In the genomic region with DNA sequence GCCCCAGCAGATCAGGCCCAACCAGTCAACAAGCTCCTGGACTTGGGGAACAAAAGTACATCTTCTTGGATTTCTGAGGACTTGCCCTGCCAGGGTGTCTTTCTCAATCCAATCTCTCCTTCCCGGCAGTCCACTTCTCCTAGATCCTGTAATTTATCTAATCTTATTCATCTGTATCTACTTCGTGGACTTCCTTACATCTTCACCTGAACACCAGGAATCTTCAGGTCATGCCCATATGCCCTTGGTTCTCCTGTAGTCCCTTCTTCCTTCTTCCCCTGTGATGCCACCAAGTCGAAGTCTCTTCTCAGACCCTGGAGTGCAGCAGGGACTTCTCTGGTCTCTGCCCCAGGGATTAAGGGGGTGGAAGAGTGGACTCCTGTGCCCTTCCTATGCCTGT, we compare ENCODE assay signal across 17 cellular contexts.
DNase-seq lines count a peak whose midpoint lies in the region; ATAC-seq and TF ChIP-seq lines count a peak whose summit lies in the region.
"Had no signal": no experiment of that assay in that cellular context is flagged by ENCODE, and none has a peak within 500 bp of the region (broad histone marks: within the 10 kb centered on the region; RNA-seq: fewer than 3 reads in every experiment).

No MANE protein-coding gene starts in this region.

- TF ChIP-seq CTCF in WERI-Rb-1 (IDR thresholded peaks at IDR 0.05; ENCODE audit: low read depth, low read length) = no peak
- no peak for TF ChIP-seq CTCF in esophagus muscularis mucosa (IDR thresholded peaks at IDR 0.05)

- intact Hi-C loops in esophagus muscularis mucosa (cut with DNase I) = no loop called here
- intact Hi-C loops in CD4-positive, alpha-beta memory T cell (cut with micrococcal nuclease) = no loop called here

- 70% methylated on average over 3 of the region's 3 CpGs for WGBS in esophagus muscularis mucosa

- no peak for TF ChIP-seq POLR2A in esophagus muscularis mucosa (IDR thresholded peaks at IDR 0.05; ENCODE audit: low read depth)

- peaks cover 71% of the 10 kb centered on the region for H3K4me1 Mint-ChIP-seq in stimulated activated memory B cell treated with anti-CD40 and anti-IgM and Interleukin-4, amounts not matched to agents 10 μg/mL and 1 μg/mL and 100 μg/mL, for 72 hours
- H3K4me1 Mint-ChIP-seq in CD4-positive, alpha-beta memory T cell = no peaks in the 10 kb centered on the region

- no peak overlapping the region for H3K4me3 ChIP-seq in BLaER1
- peak overlapping the region; percentile 6; the same call in 1 of the 2 replicates for H3K4me3 ChIP-seq in WERI-Rb-1 (ENCODE audit: low read depth, low read length)
- no peak overlapping the region for H3K4me3 ChIP-seq in esophagus muscularis mucosa
- H3K4me3 ChIP-seq in CD4-positive, alpha-beta memory T cell (ENCODE audit: low read length in 2 of 2) = no peak overlapping the region

- peak overlapping the region; percentile 18 for H3K27ac Mint-ChIP-seq in stimulated activated memory B cell treated with anti-CD40 and anti-IgM and Interleukin-4, amounts not matched to agents 10 μg/mL and 1 μg/mL and 100 μg/mL, for 72 hours
- H3K27ac Mint-ChIP-seq in CD4-positive, alpha-beta memory T cell = no peak overlapping the region
- H3K27ac Mint-ChIP-seq: CD14-positive monocyte; CD8-positive, alpha-beta T cell; HFFc6 had no signal

- DNase-seq in WERI-Rb-1 (no peak), esophagus muscularis mucosa (ENCODE audit: extremely low spot score) (peak; percentile 72), amygdala (lab: John Stamatoyannopoulos, UW) (no peak)
- no peak for DNase-seq in CD4-positive, alpha-beta memory T cell
- DNase-seq: BE2C; Calu3; CD8-positive, alpha-beta T cell; DMS79 treated with DMSO at 0.1 percent for 48 hours; GF-D8; GOT3; H7; HFFc6; IMR-90 had no signal

- H3K27me3 Mint-ChIP-seq in stimulated activated memory B cell treated with anti-CD40 and anti-IgM and Interleukin-4, amounts not matched to agents 10 μg/mL and 1 μg/mL and 100 μg/mL, for 72 hours = no peaks in the 10 kb centered on the region
- H3K27me3 Mint-ChIP-seq in CD4-positive, alpha-beta memory T cell = peaks cover 24 to 43% of the 10 kb centered on the region in 2 donors

- H3K9me3 ChIP-seq in BLaER1 = peaks cover 9% of the 10 kb centered on the region
- H3K9me3 ChIP-seq in WERI-Rb-1 (ENCODE audit: severe bottlenecking) = peaks cover 3% of the 10 kb centered on the region
- H3K9me3 ChIP-seq in esophagus muscularis mucosa = peaks cover 0 to 11% (median 5%) of the 10 kb centered on the region in 4 donors
- H3K9me3 ChIP-seq in CD4-positive, alpha-beta memory T cell (ENCODE audit: control insufficient read depth in 1 of 2, low read length in 2 of 2) = no peaks in the 10 kb centered on the region
- H3K9me3 ChIP-seq: BE2C had no signal

- TF ChIP-seq EP300 in esophagus muscularis mucosa (IDR thresholded peaks at IDR 0.05) = no peak

- no peak overlapping the region for H3K9ac ChIP-seq in BLaER1

- no peaks in the 10 kb centered on the region for H3K9me3 Mint-ChIP-seq in stimulated activated memory B cell treated with anti-CD40 and anti-IgM and Interleukin-4, amounts not matched to agents 10 μg/mL and 1 μg/mL and 100 μg/mL, for 72 hours
- peaks cover 0 to 2% (median 0%) of the 10 kb centered on the region in 8 donors for H3K9me3 Mint-ChIP-seq in CD4-positive, alpha-beta memory T cell
- H3K9me3 Mint-ChIP-seq: CD8-positive, alpha-beta T cell; HFFc6 had no signal

- H3K4me1 ChIP-seq in BLaER1 (peaks cover 59% of the 10 kb centered on the region), esophagus muscularis mucosa (no peaks in the 10 kb centered on the region)
- H3K4me1 ChIP-seq in CD4-positive, alpha-beta memory T cell (ENCODE audit: insufficient read depth, low read length) = no peaks in the 10 kb centered on the region
- H3K4me1 ChIP-seq: BE2C had no signal

- ATAC-seq in stimulated activated memory B cell treated with anti-CD40 and anti-IgM and Interleukin-4, amounts not matched to agents 10 μg/mL and 1 μg/mL and 100 μg/mL, for 72 hours = no peak
- no peak for ATAC-seq in HG03039 (IDR thresholded peaks at IDR 0.05; ENCODE audit: unreplicated experiment)
- ATAC-seq: CD8-positive, alpha-beta T cell had no signal

- H3K27me3 ChIP-seq in BLaER1 = peaks cover 9% of the 10 kb centered on the region; the same call in 1 of the 2 replicates
- H3K27me3 ChIP-seq in WERI-Rb-1 (ENCODE audit: insufficient read depth, low read depth, severe bottlenecking) = no peaks in the 10 kb centered on the region
- H3K27me3 ChIP-seq in esophagus muscularis mucosa = peaks cover 0 to 42% (median 0%) of the 10 kb centered on the region in 4 donors
- no peaks in the 10 kb centered on the region for H3K27me3 ChIP-seq in CD4-positive, alpha-beta memory T cell (ENCODE audit: insufficient read depth, low read length)

- 0 out of 2 replicates have a peak overlapping the region, but pooled peaks have one; percentile 93 for H3K4me2 ChIP-seq in BLaER1

- no peaks in the 10 kb centered on the region for H3K36me3 Mint-ChIP-seq in stimulated activated memory B cell treated with anti-CD40 and anti-IgM and Interleukin-4, amounts not matched to agents 10 μg/mL and 1 μg/mL and 100 μg/mL, for 72 hours
- no peaks in the 10 kb centered on the region for H3K36me3 Mint-ChIP-seq in CD4-positive, alpha-beta memory T cell
- H3K36me3 Mint-ChIP-seq: CD14-positive monocyte; CD8-positive, alpha-beta T cell had no signal

- H3K36me3 ChIP-seq in BLaER1 (no peaks in the 10 kb centered on the region), WERI-Rb-1 (no peaks in the 10 kb centered on the region), esophagus muscularis mucosa (no peaks in the 10 kb centered on the region)
- no peaks in the 10 kb centered on the region for H3K36me3 ChIP-seq in CD4-positive, alpha-beta memory T cell (ENCODE audit: insufficient read depth, low read length)
- H3K36me3 ChIP-seq: BE2C had no signal

- POLR2A ChIA-PET in CD4-positive, alpha-beta memory T cell (lab: Charles Lee; ENCODE audit: partially characterized antibody) = no interaction called here

- no peak overlapping the region for H3K27ac ChIP-seq in BLaER1
- no peak overlapping the region for H3K27ac ChIP-seq in WERI-Rb-1
- no peak overlapping the region for H3K27ac ChIP-seq in esophagus muscularis mucosa (replicated peaks in 1 of 4)
- H3K27ac ChIP-seq in CD4-positive, alpha-beta memory T cell (ENCODE audit: low read depth, low read length) = no peak overlapping the region

- no peak overlapping the region for H3K4me3 Mint-ChIP-seq in stimulated activated memory B cell treated with anti-CD40 and anti-IgM and Interleukin-4, amounts not matched to agents 10 μg/mL and 1 μg/mL and 100 μg/mL, for 72 hours
- no peak overlapping the region for H3K4me3 Mint-ChIP-seq in CD4-positive, alpha-beta memory T cell
- H3K4me3 Mint-ChIP-seq: CD14-positive monocyte; CD8-positive, alpha-beta T cell; HFFc6 had no signal

- H4K20me1 ChIP-seq in BLaER1 = peaks cover 14% of the 10 kb centered on the region; the same call in 1 of the 2 replicates

- CTCF ChIA-PET in CD4-positive, alpha-beta memory T cell (lab: Charles Lee; ENCODE audit: partially characterized antibody) = interaction anchor here (1.1 kb wide), 1 partner anchor 15 kb away, joined by 3 read pairs; no protein-coding TSS in a partner anchor
